Comparison of ENCODE assay signal across 1 cellular context in the genomic region with DNA sequence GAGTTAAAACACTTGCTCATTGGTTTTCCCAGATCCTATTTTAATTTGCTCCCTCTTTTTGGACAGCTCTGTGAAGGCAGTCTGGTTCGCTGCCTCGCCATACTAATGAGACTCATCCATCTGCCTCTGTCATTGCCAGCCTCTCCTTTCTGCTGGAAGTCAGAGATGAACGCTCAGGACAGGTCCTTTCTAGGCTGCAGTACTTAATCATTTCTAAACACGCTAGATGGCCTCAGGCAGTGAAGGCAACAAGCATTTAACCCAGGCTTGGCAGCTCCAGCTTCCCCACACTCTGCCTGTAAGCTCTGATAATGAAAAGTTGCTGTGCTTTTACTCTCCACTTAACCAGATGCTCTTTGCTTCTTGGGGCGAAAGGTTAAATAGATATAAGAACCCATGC.
TF ChIP-seq lines count a peak whose summit lies in the region.

No MANE protein-coding gene starts in this region.

TF ChIP-seq in SK-N-SH, 30 proteins besides CTCF, POLR2A, EP300 and RAD21 (continued from another document):
- TF ChIP-seq, protein P1, sequence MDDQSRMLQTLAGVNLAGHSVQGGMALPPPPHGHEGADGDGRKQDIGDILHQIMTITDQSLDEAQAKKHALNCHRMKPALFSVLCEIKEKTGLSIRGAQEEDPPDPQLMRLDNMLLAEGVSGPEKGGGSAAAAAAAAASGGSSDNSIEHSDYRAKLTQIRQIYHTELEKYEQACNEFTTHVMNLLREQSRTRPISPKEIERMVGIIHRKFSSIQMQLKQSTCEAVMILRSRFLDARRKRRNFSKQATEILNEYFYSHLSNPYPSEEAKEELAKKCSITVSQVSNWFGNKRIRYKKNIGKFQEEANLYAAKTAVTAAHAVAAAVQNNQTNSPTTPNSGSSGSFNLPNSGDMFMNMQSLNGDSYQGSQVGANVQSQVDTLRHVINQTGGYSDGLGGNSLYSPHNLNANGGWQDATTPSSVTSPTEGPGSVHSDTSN (IDR thresholded peaks at IDR 0.05) = no peak
- TF ChIP-seq RXRA (IDR thresholded peaks at IDR 0.05; ENCODE audit: borderline replicate concordance, low read depth) (no peak), SIN3A (IDR thresholded peaks at IDR 0.05; ENCODE audit: borderline replicate concordance, low read depth, low read length) (no peak)
- TF ChIP-seq, protein P2, sequence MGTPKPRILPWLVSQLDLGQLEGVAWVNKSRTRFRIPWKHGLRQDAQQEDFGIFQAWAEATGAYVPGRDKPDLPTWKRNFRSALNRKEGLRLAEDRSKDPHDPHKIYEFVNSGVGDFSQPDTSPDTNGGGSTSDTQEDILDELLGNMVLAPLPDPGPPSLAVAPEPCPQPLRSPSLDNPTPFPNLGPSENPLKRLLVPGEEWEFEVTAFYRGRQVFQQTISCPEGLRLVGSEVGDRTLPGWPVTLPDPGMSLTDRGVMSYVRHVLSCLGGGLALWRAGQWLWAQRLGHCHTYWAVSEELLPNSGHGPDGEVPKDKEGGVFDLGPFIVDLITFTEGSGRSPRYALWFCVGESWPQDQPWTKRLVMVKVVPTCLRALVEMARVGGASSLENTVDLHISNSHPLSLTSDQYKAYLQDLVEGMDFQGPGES (IDR thresholded peaks at IDR 0.05; ENCODE audit: low read depth, low read length) = no peak
